In the genomic region with DNA sequence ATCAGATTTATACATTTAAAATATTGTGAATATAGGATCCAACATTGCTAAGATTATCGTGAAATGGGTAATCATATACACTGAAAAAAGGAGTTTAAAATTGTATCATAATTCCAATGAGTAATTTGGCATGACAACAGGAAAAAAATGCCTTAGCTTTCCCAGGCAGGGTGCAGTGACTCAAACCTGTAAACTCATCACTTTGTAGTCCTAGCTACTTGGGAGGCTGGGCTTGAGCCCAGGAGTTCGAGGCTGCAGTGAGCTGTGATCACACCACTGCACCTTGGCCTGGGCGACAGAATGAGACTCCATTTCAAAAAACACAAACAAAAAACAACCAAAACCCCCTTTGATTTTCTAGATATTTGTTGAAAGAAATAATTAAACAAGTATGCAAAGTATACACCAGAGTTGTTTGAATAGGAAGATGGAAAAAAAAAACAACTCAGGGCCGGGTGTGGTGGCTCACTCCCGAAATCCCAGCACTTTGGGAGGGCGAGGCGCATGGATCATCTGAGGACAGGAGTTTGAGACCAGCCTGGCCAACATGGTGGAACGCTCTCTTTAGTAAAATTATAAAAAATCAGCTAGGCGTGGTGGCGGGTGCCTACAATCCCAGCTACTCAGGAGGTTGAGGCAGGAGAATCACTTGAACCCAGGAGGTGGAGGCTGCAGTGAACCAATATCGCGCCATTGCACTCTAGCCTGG, we compare ENCODE assay signal across 18 cellular contexts.
DNase-seq lines count a peak whose midpoint lies in the region; TF ChIP-seq lines count a peak whose summit lies in the region.
"Had no signal": no experiment of that assay in that cellular context is flagged by ENCODE, and none has a peak within 500 bp of the region (broad histone marks: within the 10 kb centered on the region; RNA-seq: fewer than 3 reads in every experiment).

No MANE protein-coding gene starts in this region.

- no peak for TF ChIP-seq CTCF in brain microvascular endothelial cell (IDR thresholded peaks at IDR 0.05; ENCODE audit: low read depth, low read length, missing control alignments)

- H3K4me3 ChIP-seq in brain microvascular endothelial cell (ENCODE audit: low read depth, low read length): no peak overlapping the region
- H3K4me3 ChIP-seq: HAP-1, transverse colon had no signal

- DNase-seq in EL (peak; percentile 86), M059J (ENCODE audit: low read depth) (peak; percentile 84), brain microvascular endothelial cell (peak; percentile 76), kidney tubule cell (ENCODE audit: low spot score) (peak; percentile 65), NCI-H2196 (lab: John Stamatoyannopoulos, UW; ENCODE audit: unreplicated experiment) (no peak), DMS153 (lab: John Stamatoyannopoulos, UW) (no peak), HPDE6-E6E7 (ENCODE audit: extremely low spot score) (no peak)
- DNase-seq: activated CD4-positive, alpha-beta T cell treated with anti-CD3 and anti-CD28 coated beads for 4 hours; aorta; effector CD8-positive, alpha-beta T cell; glutamatergic neuron; kidney; NCI-H1694 treated with DMSO at 0.1 percent for 48 hours; NCI-H748 treated with DMSO at 0.1 percent for 48 hours; Right ventricle myocardium superior; transverse colon had no signal

- no peaks in the 10 kb centered on the region for H3K36me3 ChIP-seq in brain microvascular endothelial cell (replicated peaks)
- H3K36me3 ChIP-seq: HAP-1, neutrophil, transverse colon had no signal

- no peaks in the 10 kb centered on the region for H3K27me3 ChIP-seq in brain microvascular endothelial cell (replicated peaks)
- H3K27me3 ChIP-seq: neutrophil, transverse colon had no signal

- in situ Hi-C loops in brain microvascular endothelial cell (cut with HindIII; ENCODE audit: low pct_ligation_motif_present, low sequenced_read_pairs): no loop called here

- H3K27ac ChIP-seq in brain microvascular endothelial cell: no peak overlapping the region
- H3K27ac ChIP-seq: neutrophil, transverse colon had no signal

Comparison
In these comparisons a context has a peak if more than half of its experiments do, and no peak if none do; other contexts are left out.
1. DNase-seq: peak in EL (single experiment), M059J (single experiment), brain microvascular endothelial cell (single experiment) and kidney tubule cell (single experiment); none in NCI-H2196 (single experiment), DMS153 (single experiment) and HPDE6-E6E7 (single experiment).